In genomic region chr3:129490273-129490675, GRCh38 we compare ENCODE assay signal across 8 cellular contexts. TPM values are rescaled to one million over a fixed set of nuclear protein-coding genes. Genes with fewer than 3 reads are reported as not detected.
A peak's percentile ranks its signal among the peaks of the same experiment; 100 is the strongest.
DNase-seq lines count a peak whose midpoint lies in the region; ATAC-seq, FAIRE-seq and TF ChIP-seq lines count a peak whose summit lies in the region.

No MANE protein-coding gene starts in this region.

- peaks cover 5 to 17% (median 8%) of the 10 kb centered on the region in 4 experiments; a peak in 6 of 7 replicates for H3K4me1 ChIP-seq in H1 (replicated peaks in 1 of 4; ENCODE audit: control insufficient read depth in 3 of 4, insufficient read depth in 4 of 4, low read length in 3 of 4)

- peaks cover 0 to 2% (median 0%) of the 10 kb centered on the region in 4 experiments; a peak in 1 of 8 replicates for H3K36me3 ChIP-seq in H1 (ENCODE audit: control insufficient read depth in 2 of 4, insufficient read depth in 4 of 4, low read length in 3 of 4)

- no peaks in the 10 kb centered on the region for H3K23me2 ChIP-seq in H1 (ENCODE audit: low read depth, low read length)

- H3K79me1 ChIP-seq in H1 (ENCODE audit: low read depth, low read length), result no peaks in the 10 kb centered on the region

- TF ChIP-seq CTCF in AG09309 (IDR thresholded peaks at IDR 0.05; ENCODE audit: control insufficient read depth, insufficient read depth, low read depth, low read length, missing control alignments) (peak; percentile 90), H1 (IDR thresholded peaks at IDR 0.05; ENCODE audit: control extremely low read depth in 1 of 3, insufficient read depth in 1 of 3, low read depth in 1 of 3, low read length in 3 of 3) (peak; percentile 79 to 94 (median 91))

- WGBS in H1 (ENCODE audit: extremely low coverage in 1 of 2, insufficient coverage in 1 of 2, insufficient read length in 1 of 2, insufficient replicate concordance in 2 of 2, low coverage in 1 of 2, low lambda C conversion rate in 2 of 2, missing lambda C conversion rate in 1 of 2), 2 experiments, result 41% methylated on average over 5 of the region's 5 CpGs; no CpG with 5 or more reads in 1 of the 2 experiments

- H3K27ac ChIP-seq in H1 (ENCODE audit: low read depth, low read length), result no peak overlapping the region; the same call in 1 of the 2 replicates

- H3K18ac ChIP-seq in H1 (ENCODE audit: extremely low read depth, low read length), result 0 out of 2 replicates have a peak overlapping the region, but pooled peaks have one; percentile 14

- H3K27me3 ChIP-seq in H1 (replicated peaks in 1 of 4; ENCODE audit: control insufficient read depth in 3 of 4, extremely low read depth in 1 of 4, insufficient read depth in 3 of 4, low read length in 3 of 4), result no peaks in the 10 kb centered on the region

- H3K56ac ChIP-seq in H1 (replicated peaks; ENCODE audit: insufficient read length, low read depth, low read length), result no peak overlapping the region

- peak; percentile 84 for DNase-seq in AG09309 (ENCODE audit: low read depth)
- peak; percentile 63 for DNase-seq in NCI-H69 (lab: John Stamatoyannopoulos, UW)
- peak; percentile 52 to 58 for DNase-seq in activated CD4-positive, alpha-beta T cell treated with anti-CD3 and anti-CD28 coated beads, Interleukin-2, amount 50 U/mL, for 48 hours
- DNase-seq in H1 (ENCODE audit: low read depth in 1 of 2, low spot score in 2 of 2), result peak; percentile 50 to 73
- DNase-seq in lung microvascular endothelial cell (ENCODE audit: low read depth in 2 of 2), result peak; percentile 93 to 97
- DNase-seq in stimulated activated CD4-positive, alpha-beta T cell treated with anti-CD3 and anti-CD28 coated beads, TNF-alpha, amount 100 ng/mL, for 4 hours (ENCODE audit: low read depth in 3 of 3), result peak in 2 of 3 experiments; percentile 7 to 23

- H2BK12ac ChIP-seq in H1 (ENCODE audit: low read depth, low read length), result 0 out of 2 replicates have a peak overlapping the region, but pooled peaks have one; percentile 50

- no peak for TF ChIP-seq EP300 in H1 (IDR thresholded peaks at IDR 0.05; ENCODE audit: borderline replicate concordance in 1 of 2, low read depth in 2 of 2, low read length in 2 of 2)

- no peak overlapping the region for H3K9ac ChIP-seq in H1 (replicated peaks in 1 of 4; ENCODE audit: extremely low read depth in 1 of 4, low read depth in 3 of 4, low read length in 3 of 4)

- peak; percentile 98 to 99 for TF ChIP-seq RAD21 in H1 (IDR thresholded peaks at IDR 0.05 in 1 of 2, conservative IDR thresholded peaks at IDR 0.05 in 1 of 2; ENCODE audit: low read depth in 2 of 2, low read length in 2 of 2)

- H3K79me2 ChIP-seq in H1 (ENCODE audit: control insufficient read depth in 1 of 2, insufficient read depth in 2 of 2, low read length in 2 of 2), result no peaks in the 10 kb centered on the region

- H3K14ac ChIP-seq in H1 (ENCODE audit: insufficient read length), result no peak overlapping the region

- H3K4me3 ChIP-seq in AG09309 (ENCODE audit: control insufficient read depth, low read depth, low read length) (no peak overlapping the region), H1 (ENCODE audit: extremely low read depth in 1 of 4, insufficient read depth in 2 of 4, low read depth in 3 of 4, low read length in 4 of 4) (no peak overlapping the region)

- H4K8ac ChIP-seq in H1 (ENCODE audit: extremely low read depth, insufficient read depth, low read length), result no peak overlapping the region

- H3K4me2 ChIP-seq in H1 (ENCODE audit: insufficient read depth in 1 of 2, low read depth in 2 of 2, low read length in 2 of 2), result no peak overlapping the region

- 0 out of 2 replicates have a peak overlapping the region, but pooled peaks have one; percentile 55 for H2AK5ac ChIP-seq in H1 (ENCODE audit: low read depth, low read length)

- no peak overlapping the region for H2BK20ac ChIP-seq in H1 (ENCODE audit: low read length)

- H3K9me3 ChIP-seq in H1 (ENCODE audit: insufficient read depth in 2 of 2, low read depth in 1 of 2, low read length in 1 of 2), result no peaks in the 10 kb centered on the region

- TF ChIP-seq POLR2A in H1 (IDR thresholded peaks at IDR 0.05; ENCODE audit: control extremely low read depth in 1 of 2, low read depth in 2 of 2, low read length in 2 of 2), result no peak

- POLR2A ChIA-PET in H1 (lab: Charles Lee; ENCODE audit: partially characterized antibody), result interaction anchor here (0.7 to 1.0 kb wide), 2 partner anchors 64 to 103 kb away, joined by 3 to 4 read pairs; no protein-coding TSS in a partner anchor

- no peak overlapping the region for H3K23ac ChIP-seq in H1 (ENCODE audit: insufficient read length)

- peak overlapping the region; percentile 35; the same call in 1 of the 2 replicates for H2AFZ ChIP-seq in H1 (ENCODE audit: low read length)

- no peak overlapping the region for H2BK120ac ChIP-seq in H1 (replicated peaks; ENCODE audit: low read depth, low read length)

- peak overlapping the region; percentile 19; the same call in 1 of the 2 replicates for H2BK15ac ChIP-seq in H1 (ENCODE audit: low read length)

- no peak overlapping the region for H4K91ac ChIP-seq in H1 (replicated peaks; ENCODE audit: insufficient read length, low read length)

- ATAC-seq in GM18868 (IDR thresholded peaks at IDR 0.05; ENCODE audit: unreplicated experiment) (peak; percentile 80), HG03520 (IDR thresholded peaks at IDR 0.05; ENCODE audit: unreplicated experiment) (peak; percentile 57)

- no peak overlapping the region for H4K5ac ChIP-seq in H1 (ENCODE audit: insufficient read length, low read depth, low read length)

- H3K4ac ChIP-seq in H1 (replicated peaks; ENCODE audit: insufficient read length, low read depth, low read length), result no peak overlapping the region

- FAIRE-seq in H1 (lab: Jason Lieb, UNC), result peak; percentile 91

- no peaks in the 10 kb centered on the region for H4K20me1 ChIP-seq in H1 (replicated peaks in 1 of 2; ENCODE audit: control insufficient read depth in 1 of 2, insufficient read depth in 2 of 2, low read length in 2 of 2)

- H2BK5ac ChIP-seq in H1 (ENCODE audit: low read depth, low read length), result 0 out of 2 replicates have a peak overlapping the region, but pooled peaks have one; percentile 18

- CTCF ChIA-PET in H1 (lab: Charles Lee; ENCODE audit: partially characterized antibody), result interaction anchor here (0.6 to 11.2 kb wide), 51 partner anchors 9 to 450 kb away, joined by 3 to 93 read pairs (median 4); partner anchors contain the start of genes EFCAB12 and H1-8

TF ChIP-seq in H1, 55 proteins besides CTCF, POLR2A, EP300 and RAD21 (continues in another document):
- 0 out of 2 replicates have a peak, but pooled peaks have one; percentile 6 for TF ChIP-seq CREB1 (IDR thresholded peaks at IDR 0.05)
- TF ChIP-seq E2F6 (IDR thresholded peaks at IDR 0.05), result no peak
- no peak for TF ChIP-seq NANOG (IDR thresholded peaks at IDR 0.05; ENCODE audit: insufficient read depth, low read depth, low read length, poor library complexity, severe bottlenecking)

RNA-seq across cellular contexts. Expression of gene RHO, which starts 38.2 kb away (rescaled TPM):
- not detected in 2 replicates for total RNA-seq in H1 (2021; fragmentation: NEBNext Ultra II Directional; extraction: Animal tissue kit (Norgen Biotek cat#: 25700))
- not detected in 2 replicates for polyA plus RNA-seq in H1 (2011; rRNA removed)
- not detected for polyA plus RNA-seq in H1 (2011; cell fraction: cytosol; rRNA removed)
- polyA plus RNA-seq in H1 (2011; cell fraction: nucleus; rRNA removed), result not detected
- polyA plus RNA-seq in H1 (2012, experiment 1 of 2), result not detected in 4 replicates
- polyA plus RNA-seq in H1 (2012, experiment 2 of 2), result not detected
- polyA plus RNA-seq in H1 (2013, experiment 1 of 2), result not detected
- not detected for polyA plus RNA-seq in H1 (2013, experiment 2 of 2)
- not detected in 2 replicates for polyA minus RNA-seq in H1 (2011; rRNA and poly(A)+ RNA removed)
- not detected for polyA minus RNA-seq in H1 (2011; cell fraction: cytosol; rRNA and poly(A)+ RNA removed)
- polyA minus RNA-seq in H1 (2011; cell fraction: nucleus; rRNA and poly(A)+ RNA removed), result 0.20 TPM
- total RNA-seq in lung microvascular endothelial cell, result not detected in 2 replicates

RNA-seq across cellular contexts. Expression of gene IFT122, which starts 50.2 kb away (rescaled TPM):
- total RNA-seq in H1 (2021; fragmentation: NEBNext Ultra II Directional; extraction: Animal tissue kit (Norgen Biotek cat#: 25700)), result 23.7 and 26.2 TPM in 2 replicates
- polyA plus RNA-seq in H1 (2011; rRNA removed), result 25.1 and 37.8 TPM in 2 replicates
- polyA plus RNA-seq in H1 (2011; cell fraction: cytosol; rRNA removed), result 25.4 TPM
- polyA plus RNA-seq in H1 (2011; cell fraction: nucleus; rRNA removed), result 83.2 TPM
- polyA plus RNA-seq in H1 (2012, experiment 1 of 2), result 24.7 to 27.3 TPM (median 26.7 TPM) in 4 replicates
- 11.7 TPM for polyA plus RNA-seq in H1 (2012, experiment 2 of 2)
- polyA plus RNA-seq in H1 (2013, experiment 1 of 2), result 10.8 TPM
- polyA plus RNA-seq in H1 (2013, experiment 2 of 2), result 10.7 TPM
- 51.7 and 59.2 TPM in 2 replicates for polyA minus RNA-seq in H1 (2011; rRNA and poly(A)+ RNA removed)
- polyA minus RNA-seq in H1 (2011; cell fraction: cytosol; rRNA and poly(A)+ RNA removed), result 27.2 TPM
- 50.2 TPM for polyA minus RNA-seq in H1 (2011; cell fraction: nucleus; rRNA and poly(A)+ RNA removed)
- 23.5 and 37.9 TPM in 2 replicates for total RNA-seq in lung microvascular endothelial cell

RNA-seq across cellular contexts. Expression of gene MBD4, which starts 50.5 kb away (rescaled TPM):
- total RNA-seq in H1 (2021; fragmentation: NEBNext Ultra II Directional; extraction: Animal tissue kit (Norgen Biotek cat#: 25700)), result 33.4 and 35.8 TPM in 2 replicates
- 11.1 and 11.2 TPM in 2 replicates for polyA plus RNA-seq in H1 (2011; rRNA removed)
- 21.5 TPM for polyA plus RNA-seq in H1 (2011; cell fraction: cytosol; rRNA removed)
- polyA plus RNA-seq in H1 (2011; cell fraction: nucleus; rRNA removed), result 17.8 TPM
- 20.2 to 32.6 TPM (median 22.2 TPM) in 4 replicates for polyA plus RNA-seq in H1 (2012, experiment 1 of 2)
- 2.5 TPM for polyA plus RNA-seq in H1 (2012, experiment 2 of 2)
- 38.1 TPM for polyA plus RNA-seq in H1 (2013, experiment 1 of 2)
- 37.6 TPM for polyA plus RNA-seq in H1 (2013, experiment 2 of 2)
- 19.3 and 20.7 TPM in 2 replicates for polyA minus RNA-seq in H1 (2011; rRNA and poly(A)+ RNA removed)
- polyA minus RNA-seq in H1 (2011; cell fraction: cytosol; rRNA and poly(A)+ RNA removed), result 17.2 TPM
- polyA minus RNA-seq in H1 (2011; cell fraction: nucleus; rRNA and poly(A)+ RNA removed), result 46.7 TPM
- 16.3 and 28.8 TPM in 2 replicates for total RNA-seq in lung microvascular endothelial cell

RNA-seq across cellular contexts. Expression of gene H1-8, which starts 52.7 kb away (rescaled TPM):
- not detected in 2 replicates for total RNA-seq in H1 (2021; fragmentation: NEBNext Ultra II Directional; extraction: Animal tissue kit (Norgen Biotek cat#: 25700))
- not detected in 2 replicates for polyA plus RNA-seq in H1 (2011; rRNA removed)
- polyA plus RNA-seq in H1 (2011; cell fraction: cytosol; rRNA removed), result not detected
- polyA plus RNA-seq in H1 (2011; cell fraction: nucleus; rRNA removed), result not detected
- not detected in 4 replicates for polyA plus RNA-seq in H1 (2012, experiment 1 of 2)
- polyA plus RNA-seq in H1 (2012, experiment 2 of 2), result not detected
- not detected for polyA plus RNA-seq in H1 (2013, experiment 1 of 2)
- polyA plus RNA-seq in H1 (2013, experiment 2 of 2), result not detected
- polyA minus RNA-seq in H1 (2011; rRNA and poly(A)+ RNA removed), result not detected in 2 replicates
- not detected for polyA minus RNA-seq in H1 (2011; cell fraction: cytosol; rRNA and poly(A)+ RNA removed)
- polyA minus RNA-seq in H1 (2011; cell fraction: nucleus; rRNA and poly(A)+ RNA removed), result not detected
- total RNA-seq in lung microvascular endothelial cell, result not detected in 2 replicates

Comparison
In these comparisons a context has a peak if more than half of its experiments do, and no peak if none do; other contexts are left out.
1. DNase-seq: peak in every context shown above with its lines; median percentile 95 in lung microvascular endothelial cell; 84 in AG09309; 63 in NCI-H69; 62 in H1; 55 in activated CD4-positive, alpha-beta T cell treated with anti-CD3 and anti-CD28 coated beads, Interleukin-2, amount 50 U/mL, for 48 hours; 15 in stimulated activated CD4-positive, alpha-beta T cell treated with anti-CD3 and anti-CD28 coated beads, TNF-alpha, amount 100 ng/mL, for 4 hours.